ENCODE assay signal across 25 cellular contexts in genomic region chr12:131885543-131886057, GRCh38. TPM values are rescaled to one million over a fixed set of nuclear protein-coding genes. Genes with fewer than 3 reads are reported as not detected.
A peak's percentile ranks its signal among the peaks of the same experiment; 100 is the strongest.
DNase-seq lines count a peak whose midpoint lies in the region; ATAC-seq, FAIRE-seq and TF ChIP-seq lines count a peak whose summit lies in the region.
"Had no signal": no experiment of that assay in that cellular context is flagged by ENCODE, and none has a peak within 500 bp of the region (broad histone marks: within the 10 kb centered on the region; RNA-seq: fewer than 3 reads in every experiment).

No MANE protein-coding gene starts in this region.

- H3K4me1 ChIP-seq in HepG2 (ENCODE audit: insufficient read depth, low read length): peaks cover 25% of the 10 kb centered on the region
- H3K4me1 ChIP-seq in right lobe of liver: no peaks in the 10 kb centered on the region
- H3K4me1 ChIP-seq in PC-3 (ENCODE audit: insufficient read depth, low read length): peaks cover 29% of the 10 kb centered on the region
- H3K4me1 ChIP-seq in K562 (replicated peaks in 1 of 2; ENCODE audit: control insufficient read depth in 2 of 2, insufficient read depth in 2 of 2, low read length in 2 of 2): peaks cover 6 to 13% of the 10 kb centered on the region in 2 experiments; a peak in 3 of 5 replicates

- FAIRE-seq in HepG2 (lab: Jason Lieb, UNC) (no peak), K562 (lab: Jason Lieb, UNC) (no peak), GM19239 (lab: Jason Lieb, UNC) (no peak)
- FAIRE-seq: A204.1, GM12878, GM12892, GM18507 had no signal

- WGBS in HepG2 (ENCODE audit: low lambda C conversion rate): 56% methylated on average over 7 of the region's 7 CpGs
- 86% methylated on average over 7 of the region's 7 CpGs for WGBS in right lobe of liver (ENCODE audit: insufficient coverage, low coverage, low lambda C conversion rate, missing lambda C conversion rate)
- 29% methylated on average over 6 of the region's 7 CpGs for WGBS in K562 (ENCODE audit: insufficient coverage, low coverage, missing lambda C conversion rate)

- CTCF ChIA-PET in HepG2 (lab: Yijun Ruan, JAX; ENCODE audit: low intra/inter-chr PET ratio, low total read pairs) (no interaction called here), PC-3 (lab: Charles Lee) (no interaction called here), K562 (lab: Yijun Ruan, JAX; ENCODE audit: low intra/inter-chr PET ratio) (no interaction called here)

- no peaks in the 10 kb centered on the region for H3K79me2 ChIP-seq in HepG2 (ENCODE audit: insufficient read depth, low read length)
- H3K79me2 ChIP-seq in PC-3 (ENCODE audit: low read length): no peaks in the 10 kb centered on the region
- H3K79me2 ChIP-seq in K562 (ENCODE audit: control insufficient read depth, insufficient read depth, low read length): no peaks in the 10 kb centered on the region

- TF ChIP-seq EP300 in HepG2 (IDR thresholded peaks at IDR 0.05; ENCODE audit: low read depth in 2 of 2, low read length in 2 of 2) (no peak), HepG2 (CRISPR knock-in tag; IDR thresholded peaks at IDR 0.05; ENCODE audit: borderline replicate concordance) (no peak), K562 (IDR thresholded peaks at IDR 0.05; ENCODE audit: low read length) (no peak)

- TF ChIP-seq CTCF in HepG2 (CRISPR knock-in tag; IDR thresholded peaks at IDR 0.05) (no peak), right lobe of liver (IDR thresholded peaks at IDR 0.05) (no peak), PC-3 (conservative IDR thresholded peaks at IDR 0.05; ENCODE audit: low read depth, low read length) (no peak), K562 (IDR thresholded peaks at IDR 0.05 in 2 of 3, conservative IDR thresholded peaks at IDR 0.05 in 1 of 3; ENCODE audit: insufficient read depth in 2 of 3, low read depth in 1 of 3, low read length in 3 of 3) (no peak)

- H2AFZ ChIP-seq in HepG2 (ENCODE audit: low read length) (no peak overlapping the region), PC-3 (ENCODE audit: low read length) (peak overlapping the region; percentile 54; the same call in 1 of the 2 replicates), K562 (ENCODE audit: low read depth, low read length) (no peak overlapping the region)

- H3K4me2 ChIP-seq in HepG2 (ENCODE audit: low read depth, low read length): no peak overlapping the region
- peak overlapping the region; percentile 67 for H3K4me2 ChIP-seq in PC-3 (ENCODE audit: low read length)
- H3K4me2 ChIP-seq in K562 (ENCODE audit: insufficient read depth, low read length): no peak overlapping the region
- H3K4me2 ChIP-seq: BLaER1 treated with 17β-estradiol and CSF1 and Interleukin-3, amounts not matched to agents 10 nM and 100 nM had no signal

- no peak for DNase-seq in HepG2 (ENCODE audit: low spot score)
- no peak for DNase-seq in right lobe of liver
- DNase-seq in PC-3: no peak
- DNase-seq in K562 (ENCODE audit: extremely low read depth in 1 of 4, low spot score in 3 of 4): no peak
- no peak for DNase-seq in GM19239 (ENCODE audit: insufficient read length, low spot score)
- DNase-seq in AML-193 (lab: John Stamatoyannopoulos, UW): no peak
- no peak for DNase-seq in NCI-H82 treated with DMSO at 0.1 percent for 48 hours (lab: John Stamatoyannopoulos, UW; ENCODE audit: unreplicated experiment)
- DNase-seq: 8988T; ACHN; CD4-positive, alpha-beta memory T cell; CD8-positive, alpha-beta memory T cell; COR-L47; DMS 273 treated with DMSO at 0.1 percent for 48 hours; DMS153; DMS53; DMS79; DND-41; EL; GDM1 had no signal

- in situ Hi-C loops in HepG2 (cut with HindIII; ENCODE audit: extremely low pct_ligation_motif_present, low pct_unique_long_range_greater_than_20kb) (no loop called here), K562 (cut with MboI) (no loop called here)

- no peak overlapping the region for H3K27ac ChIP-seq in HepG2 (ENCODE audit: extremely low read length, insufficient read depth, low read length)
- no peak overlapping the region for H3K27ac ChIP-seq in right lobe of liver
- H3K27ac ChIP-seq in PC-3 (ENCODE audit: low read length): peak overlapping the region; percentile 53
- no peak overlapping the region for H3K27ac ChIP-seq in K562 (ENCODE audit: extremely low read depth, low read depth, low read length)
- H3K27ac ChIP-seq: BLaER1 treated with 17β-estradiol and CSF1 and Interleukin-3, amounts not matched to agents 10 nM and 100 nM had no signal

- H3K36me3 ChIP-seq in HepG2 (replicated peaks in 1 of 2; ENCODE audit: control insufficient read depth in 1 of 2, insufficient read depth in 2 of 2, low read length in 2 of 2) (no peaks in the 10 kb centered on the region), right lobe of liver (no peaks in the 10 kb centered on the region), PC-3 (ENCODE audit: low read depth, low read length) (no peaks in the 10 kb centered on the region), K562 (ENCODE audit: control insufficient read depth, insufficient read depth, low read length) (no peaks in the 10 kb centered on the region)
- H3K36me3 ChIP-seq: BLaER1 treated with 17β-estradiol and CSF1 and Interleukin-3, amounts not matched to agents 10 nM and 100 nM had no signal

- ATAC-seq in HepG2 (no peak), right lobe of liver (no peak), PC-3 (peak; percentile 16), K562 (no peak)
- ATAC-seq: GM12878 had no signal

- no peaks in the 10 kb centered on the region for H3K9me2 ChIP-seq in PC-3 (replicated peaks; ENCODE audit: low read length)

- no peaks in the 10 kb centered on the region for H3K9me1 ChIP-seq in K562 (ENCODE audit: control insufficient read depth, insufficient read depth, low read length)

- H3K27me3 ChIP-seq in HepG2 (ENCODE audit: control insufficient read depth in 1 of 2, insufficient read depth in 2 of 2, low read length in 2 of 2) (peaks cover 0 to 15% of the 10 kb centered on the region in 2 experiments; a peak in 3 of 5 replicates), right lobe of liver (no peaks in the 10 kb centered on the region), PC-3 (ENCODE audit: low read length) (no peaks in the 10 kb centered on the region), K562 (ENCODE audit: control insufficient read depth in 2 of 2, insufficient read depth in 2 of 2, low read length in 2 of 2) (peaks cover 7 to 8% of the 10 kb centered on the region in 2 experiments; a peak in 4 of 5 replicates)
- H3K27me3 ChIP-seq: BLaER1 treated with 17β-estradiol and CSF1 and Interleukin-3, amounts not matched to agents 10 nM and 100 nM had no signal

- no peak for TF ChIP-seq POLR2A in HepG2 (IDR thresholded peaks at IDR 0.05; ENCODE audit: insufficient read depth in 1 of 2, low read depth in 2 of 2, low read length in 2 of 2)
- no peak for TF ChIP-seq POLR2A in right lobe of liver (IDR thresholded peaks at IDR 0.05)
- TF ChIP-seq POLR2A in K562 (conservative IDR thresholded peaks at IDR 0.05): no peak

- no peaks in the 10 kb centered on the region for H3K9me3 ChIP-seq in HepG2 (ENCODE audit: low read length)
- no peaks in the 10 kb centered on the region for H3K9me3 ChIP-seq in right lobe of liver
- no peaks in the 10 kb centered on the region for H3K9me3 ChIP-seq in PC-3 (ENCODE audit: low read length)
- H3K9me3 ChIP-seq in K562 (replicated peaks; ENCODE audit: control insufficient read depth, insufficient read depth, low read depth, low read length): peaks cover 6% of the 10 kb centered on the region; the same call in 1 of the 2 replicates

- TF ChIP-seq RAD21 in HepG2 (CRISPR knock-in tag; IDR thresholded peaks at IDR 0.05): no peak
- TF ChIP-seq RAD21 in K562 (CRISPR knock-in tag; conservative IDR thresholded peaks at IDR 0.05 in 1 of 2, IDR thresholded peaks at IDR 0.05 in 1 of 2): no peak

- H3F3A ChIP-seq in PC-3 (ENCODE audit: low read length, unreplicated experiment): peaks cover 4% of the 10 kb centered on the region

- POLR2A ChIA-PET in HepG2 (lab: Yijun Ruan, JAX): interaction anchor here (0.6 kb wide), 1 partner anchor 43 kb away, joined by 3 read pairs; no protein-coding TSS in a partner anchor
- POLR2A ChIA-PET in PC-3 (lab: Charles Lee; ENCODE audit: unreplicated experiment): interaction anchor here (0.6 kb wide), 1 partner anchor 15 kb away, joined by 5 read pairs; no protein-coding TSS in a partner anchor
- POLR2A ChIA-PET in K562 (lab: Yijun Ruan, JAX): no interaction called here

- H3K4me3 ChIP-seq in HepG2 (replicated peaks in 1 of 3; ENCODE audit: insufficient read depth in 1 of 3, low read depth in 2 of 3, low read length in 3 of 3) (no peak overlapping the region), right lobe of liver (no peak overlapping the region), PC-3 (ENCODE audit: low read length) (peak overlapping the region; percentile 13; the same call in 1 of the 2 replicates), K562 (no peak overlapping the region)
- H3K4me3 ChIP-seq: BLaER1 treated with 17β-estradiol and CSF1 and Interleukin-3, amounts not matched to agents 10 nM and 100 nM; GM12878 had no signal

- intact Hi-C loops in HepG2 (cut with micrococcal nuclease; ENCODE audit: unreplicated experiment) (no loop called here), right lobe of liver (cut with DNase I) (no loop called here), PC-3 (cut with micrococcal nuclease) (loop anchor here (1.0 kb wide), 1 partner anchor 9 kb away; the partner anchor contains the start of gene ULK1), K562 (cut with micrococcal nuclease) (no loop called here)

- BruUV-seq in HepG2 (replicated peaks; lab: Mats Ljungman, UMichigan) (no TSS peak), PC-3 (replicated peaks; lab: Mats Ljungman, UMichigan) (TSS peak; percentile 97), K562 (replicated peaks; lab: Mats Ljungman, UMichigan) (no TSS peak)

- H4K20me1 ChIP-seq in HepG2 (ENCODE audit: insufficient read depth, low read length) (no peaks in the 10 kb centered on the region), PC-3 (ENCODE audit: low read length) (no peaks in the 10 kb centered on the region), K562 (replicated peaks; ENCODE audit: control insufficient read depth, insufficient read depth, low read length) (no peaks in the 10 kb centered on the region)
- H4K20me1 ChIP-seq: BLaER1 treated with 17β-estradiol and CSF1 and Interleukin-3, amounts not matched to agents 10 nM and 100 nM had no signal

- no peak overlapping the region for H3K9ac ChIP-seq in HepG2 (ENCODE audit: insufficient read depth, low read depth, low read length)
- 0 out of 2 replicates have a peak overlapping the region, but pooled peaks have one; percentile 22 for H3K9ac ChIP-seq in PC-3 (ENCODE audit: low read length)
- no peak overlapping the region for H3K9ac ChIP-seq in K562 (ENCODE audit: insufficient read depth in 1 of 2, low read depth in 2 of 2, low read length in 2 of 2)
- H3K9ac ChIP-seq: BLaER1 treated with 17β-estradiol and CSF1 and Interleukin-3, amounts not matched to agents 10 nM and 100 nM had no signal

RNA-seq across cellular contexts. Expression of gene ULK1, which starts 8.8 kb away (rescaled TPM):
- total RNA-seq in HepG2 (2016; rRNA removed; fragmentation: Illumina TruSeq; extraction: Trizol): 1.7 and 2.8 TPM in 2 replicates
- total RNA-seq in HepG2 (2016; cell fraction: cytosol; rRNA removed; fragmentation: Illumina TruSeq; extraction: Trizol; ENCODE audit: low read depth): 1.9 and 2.4 TPM in 2 replicates
- 1.6 and 3.3 TPM in 2 replicates for total RNA-seq in HepG2 (2016; cell fraction: insoluble cytoplasmic fraction; rRNA removed; fragmentation: Illumina TruSeq; extraction: Trizol)
- total RNA-seq in HepG2 (2016; cell fraction: membrane; rRNA removed; fragmentation: Illumina TruSeq; extraction: Trizol): 1.7 and 2.8 TPM in 2 replicates
- 4.9 and 6.0 TPM in 2 replicates for total RNA-seq in HepG2 (2016; cell fraction: nucleus; rRNA removed; fragmentation: Illumina TruSeq; extraction: Trizol)
- polyA plus RNA-seq in HepG2 (2011; rRNA removed): 10.1 and 13.9 TPM in 2 replicates
- 2.2 and 3.2 TPM in 2 replicates for polyA plus RNA-seq in HepG2 (2011; cell fraction: cytosol; rRNA removed)
- polyA plus RNA-seq in HepG2 (2011; cell fraction: nucleus; rRNA removed): 132 and 157 TPM in 2 replicates
- 16.0 and 35.4 TPM in 2 replicates for polyA plus RNA-seq in HepG2 (2012)
- polyA plus RNA-seq in HepG2 (2016; cell fraction: cytosol; fragmentation: Illumina TruSeq; extraction: Trizol; ENCODE audit: low read depth): 0.21 and 0.24 TPM in 2 replicates
- 3.6 and 5.0 TPM in 2 replicates for polyA plus RNA-seq in HepG2 (2016; cell fraction: insoluble cytoplasmic fraction; fragmentation: Illumina TruSeq; extraction: Trizol; ENCODE audit: low read depth)
- polyA plus RNA-seq in HepG2 (2016; cell fraction: membrane; fragmentation: Illumina TruSeq; extraction: Trizol; ENCODE audit: low read depth): 0.60 and 0.72 TPM in 2 replicates
- polyA plus RNA-seq in HepG2 (2016; cell fraction: nucleus; fragmentation: Illumina TruSeq; extraction: Trizol; ENCODE audit: insufficient read depth, low read depth): 27.6 and 31.1 TPM in 2 replicates
- polyA minus RNA-seq in HepG2 (2011; rRNA and poly(A)+ RNA removed; ENCODE audit: low replicate concordance): 11.3 and 13.5 TPM in 2 replicates
- polyA minus RNA-seq in HepG2 (2011; cell fraction: cytosol; rRNA and poly(A)+ RNA removed): 7.8 and 10.2 TPM in 2 replicates
- polyA minus RNA-seq in HepG2 (2011; cell fraction: nucleus; rRNA and poly(A)+ RNA removed): 15.5 and 17.8 TPM in 2 replicates
- 10 to 100 TPM; 14.5 to 39.0 (median 20.5) TPM for total RNA-seq in right lobe of liver
- total RNA-seq in PC-3 (2014; rRNA removed): 15.7 and 29.5 TPM in 2 replicates
- total RNA-seq in K562 (2011; cell fraction: chromatin; rRNA removed; ENCODE audit: low replicate concordance): 40.7 and 125 TPM in 2 replicates
- total RNA-seq in K562 (2011; cell fraction: nucleolus; rRNA removed): 72.5 and 83.8 TPM in 2 replicates
- total RNA-seq in K562 (2011; cell fraction: nucleoplasm; rRNA removed): 47.5 and 50.5 TPM in 2 replicates
- 4.2 and 5.6 TPM in 2 replicates for total RNA-seq in K562 (2014; rRNA removed)
- 0.83 and 0.98 TPM in 2 replicates for total RNA-seq in K562 (2014; rRNA removed; fragmentation: Illumina TruSeq; extraction: Trizol)
- total RNA-seq in K562 (2015; rRNA removed; fragmentation: Illumina TruSeq; extraction: Trizol): 2.0 and 3.6 TPM in 2 replicates
- 17.3 and 29.4 TPM in 2 replicates for total RNA-seq in K562 (2021)
- polyA plus RNA-seq in K562 (2011; rRNA removed): 3.2 and 6.2 TPM in 2 replicates
- polyA plus RNA-seq in K562 (2011; cell fraction: cytosol; rRNA removed): 2.1 and 4.1 TPM in 2 replicates
- polyA plus RNA-seq in K562 (2011; cell fraction: nucleus; rRNA removed): 62.1 and 86.4 TPM in 2 replicates
- polyA plus RNA-seq in K562 (2012): 12.1 and 39.2 TPM in 2 replicates
- polyA plus RNA-seq in K562 (2014; fragmentation: Illumina TruSeq; extraction: Trizol): 2.5 and 9.1 TPM in 2 replicates
- polyA plus RNA-seq in K562 (2014; fragmentation: Nextera tagmentation; extraction: Ambion mirVana): under 1 TPM; 0.15 to 0.29 TPM
- polyA plus RNA-seq in K562 (2014; rRNA removed): 13.2 and 16.9 TPM in 2 replicates
- 1.3 and 1.8 TPM in 2 replicates for polyA minus RNA-seq in K562 (2011; rRNA and poly(A)+ RNA removed)
- 3.1 and 11.4 TPM in 2 replicates for polyA minus RNA-seq in K562 (2011; cell fraction: cytosol; rRNA and poly(A)+ RNA removed)
- polyA minus RNA-seq in K562 (2011; cell fraction: nucleus; rRNA and poly(A)+ RNA removed): 15.5 and 15.9 TPM in 2 replicates

RNA-seq across cellular contexts. Expression of gene PUS1, which starts 43.5 kb away (rescaled TPM):
- total RNA-seq in HepG2 (2016; rRNA removed; fragmentation: Illumina TruSeq; extraction: Trizol) (23.5 and 24.7 TPM in 2 replicates), right lobe of liver (10 to 100 TPM; 14.7 to 23.1 (median 17.7) TPM), PC-3 (2014; rRNA removed) (74.0 TPM in 2 replicates), K562 (2014; rRNA removed) (35.6 and 53.2 TPM in 2 replicates), K562 (2014; rRNA removed; fragmentation: Illumina TruSeq; extraction: Trizol) (13.6 and 16.4 TPM in 2 replicates), K562 (2015; rRNA removed; fragmentation: Illumina TruSeq; extraction: Trizol) (29.7 and 30.0 TPM in 2 replicates), K562 (2021) (79.3 and 90.8 TPM in 2 replicates)
- total RNA-seq in HepG2 (2016; cell fraction: cytosol; rRNA removed; fragmentation: Illumina TruSeq; extraction: Trizol; ENCODE audit: low read depth): 6.6 and 7.1 TPM in 2 replicates
- total RNA-seq in HepG2 (2016; cell fraction: insoluble cytoplasmic fraction; rRNA removed; fragmentation: Illumina TruSeq; extraction: Trizol): 21.9 and 25.6 TPM in 2 replicates
- total RNA-seq in HepG2 (2016; cell fraction: membrane; rRNA removed; fragmentation: Illumina TruSeq; extraction: Trizol): 11.7 and 15.8 TPM in 2 replicates
- total RNA-seq in HepG2 (2016; cell fraction: nucleus; rRNA removed; fragmentation: Illumina TruSeq; extraction: Trizol): 22.3 and 22.5 TPM in 2 replicates
- polyA plus RNA-seq in HepG2 (2011; rRNA removed) (19.2 and 28.3 TPM in 2 replicates), K562 (2011; rRNA removed) (27.9 and 36.5 TPM in 2 replicates), K562 (2014; fragmentation: Illumina TruSeq; extraction: Trizol) (30.3 and 39.8 TPM in 2 replicates), K562 (2014; fragmentation: Nextera tagmentation; extraction: Ambion mirVana) (1 to 10 TPM; 1.9 to 3.8 TPM), K562 (2014; rRNA removed) (71.4 and 73.4 TPM in 2 replicates)
- polyA plus RNA-seq in HepG2 (2011; cell fraction: cytosol; rRNA removed): 18.9 and 22.1 TPM in 2 replicates
- polyA plus RNA-seq in HepG2 (2011; cell fraction: nucleus; rRNA removed): 51.5 and 61.7 TPM in 2 replicates
- polyA plus RNA-seq in HepG2 (2012): 16.6 and 23.7 TPM in 2 replicates
- 6.6 and 8.0 TPM in 2 replicates for polyA plus RNA-seq in HepG2 (2016; cell fraction: cytosol; fragmentation: Illumina TruSeq; extraction: Trizol; ENCODE audit: low read depth)
- polyA plus RNA-seq in HepG2 (2016; cell fraction: insoluble cytoplasmic fraction; fragmentation: Illumina TruSeq; extraction: Trizol; ENCODE audit: low read depth): 37.8 and 38.4 TPM in 2 replicates
- polyA plus RNA-seq in HepG2 (2016; cell fraction: membrane; fragmentation: Illumina TruSeq; extraction: Trizol; ENCODE audit: low read depth): 14.2 and 18.7 TPM in 2 replicates
- polyA plus RNA-seq in HepG2 (2016; cell fraction: nucleus; fragmentation: Illumina TruSeq; extraction: Trizol; ENCODE audit: insufficient read depth, low read depth): 70.5 and 72.7 TPM in 2 replicates
- 26.1 and 71.1 TPM in 2 replicates for polyA minus RNA-seq in HepG2 (2011; rRNA and poly(A)+ RNA removed; ENCODE audit: low replicate concordance)
- polyA minus RNA-seq in HepG2 (2011; cell fraction: cytosol; rRNA and poly(A)+ RNA removed): 10.4 and 12.3 TPM in 2 replicates
- 31.2 and 34.2 TPM in 2 replicates for polyA minus RNA-seq in HepG2 (2011; cell fraction: nucleus; rRNA and poly(A)+ RNA removed)
- 97.0 and 232 TPM in 2 replicates for total RNA-seq in K562 (2011; cell fraction: chromatin; rRNA removed; ENCODE audit: low replicate concordance)
- total RNA-seq in K562 (2011; cell fraction: nucleolus; rRNA removed): 140 and 151 TPM in 2 replicates
- 123 and 134 TPM in 2 replicates for total RNA-seq in K562 (2011; cell fraction: nucleoplasm; rRNA removed)
- polyA plus RNA-seq in K562 (2011; cell fraction: cytosol; rRNA removed): 28.1 and 41.6 TPM in 2 replicates
- polyA plus RNA-seq in K562 (2011; cell fraction: nucleus; rRNA removed): 56.2 and 84.8 TPM in 2 replicates
- polyA plus RNA-seq in K562 (2012): 37.5 and 51.4 TPM in 2 replicates
- polyA minus RNA-seq in K562 (2011; rRNA and poly(A)+ RNA removed): 16.8 and 21.8 TPM in 2 replicates
- polyA minus RNA-seq in K562 (2011; cell fraction: cytosol; rRNA and poly(A)+ RNA removed): 30.8 and 32.0 TPM in 2 replicates
- 27.3 and 32.4 TPM in 2 replicates for polyA minus RNA-seq in K562 (2011; cell fraction: nucleus; rRNA and poly(A)+ RNA removed)

RNA-seq across cellular contexts. Expression of gene MMP17, which starts 57.4 kb away (rescaled TPM):
- total RNA-seq in HepG2 (2016; rRNA removed; fragmentation: Illumina TruSeq; extraction: Trizol): 0.38 and 0.80 TPM in 2 replicates
- total RNA-seq in HepG2 (2016; cell fraction: cytosol; rRNA removed; fragmentation: Illumina TruSeq; extraction: Trizol; ENCODE audit: low read depth): 0.79 and 1.1 TPM in 2 replicates
- total RNA-seq in HepG2 (2016; cell fraction: insoluble cytoplasmic fraction; rRNA removed; fragmentation: Illumina TruSeq; extraction: Trizol): 0.36 and 0.78 TPM in 2 replicates
- 1.2 and 1.4 TPM in 2 replicates for total RNA-seq in HepG2 (2016; cell fraction: membrane; rRNA removed; fragmentation: Illumina TruSeq; extraction: Trizol)
- 0.69 and 0.75 TPM in 2 replicates for total RNA-seq in HepG2 (2016; cell fraction: nucleus; rRNA removed; fragmentation: Illumina TruSeq; extraction: Trizol)
- polyA plus RNA-seq in HepG2 (2011; rRNA removed): 0.55 and 2.0 TPM in 2 replicates
- 0.69 and 1.1 TPM in 2 replicates for polyA plus RNA-seq in HepG2 (2011; cell fraction: cytosol; rRNA removed)
- polyA plus RNA-seq in HepG2 (2011; cell fraction: nucleus; rRNA removed): 3.2 and 5.2 TPM in 2 replicates
- polyA plus RNA-seq in HepG2 (2012): 0.24 and 0.57 TPM in 2 replicates
- polyA plus RNA-seq in HepG2 (2016; cell fraction: cytosol; fragmentation: Illumina TruSeq; extraction: Trizol; ENCODE audit: low read depth): 0.80 and 1.2 TPM in 2 replicates
- 0.53 and 1.4 TPM in 2 replicates for polyA plus RNA-seq in HepG2 (2016; cell fraction: insoluble cytoplasmic fraction; fragmentation: Illumina TruSeq; extraction: Trizol; ENCODE audit: low read depth)
- 1.5 and 2.6 TPM in 2 replicates for polyA plus RNA-seq in HepG2 (2016; cell fraction: membrane; fragmentation: Illumina TruSeq; extraction: Trizol; ENCODE audit: low read depth)
- 2.1 and 2.8 TPM in 2 replicates for polyA plus RNA-seq in HepG2 (2016; cell fraction: nucleus; fragmentation: Illumina TruSeq; extraction: Trizol; ENCODE audit: insufficient read depth, low read depth)
- 0.70 and 1.1 TPM in 2 replicates for polyA minus RNA-seq in HepG2 (2011; rRNA and poly(A)+ RNA removed; ENCODE audit: low replicate concordance)
- polyA minus RNA-seq in HepG2 (2011; cell fraction: cytosol; rRNA and poly(A)+ RNA removed): 1.5 TPM in 1 of 2 replicates, not detected in the other
- polyA minus RNA-seq in HepG2 (2011; cell fraction: nucleus; rRNA and poly(A)+ RNA removed): 1.4 and 2.6 TPM in 2 replicates
- 1 to 10 TPM in 2 of 6 experiments, under 1 TPM in 4; 0.58 to 3.9 (median 0.73) TPM for total RNA-seq in right lobe of liver
- 30.2 and 31.8 TPM in 2 replicates for total RNA-seq in PC-3 (2014; rRNA removed)
- total RNA-seq in K562 (2011; cell fraction: chromatin; rRNA removed; ENCODE audit: low replicate concordance): 65.7 and 167 TPM in 2 replicates
- total RNA-seq in K562 (2011; cell fraction: nucleolus; rRNA removed): 84.0 and 92.2 TPM in 2 replicates
- 68.9 and 73.7 TPM in 2 replicates for total RNA-seq in K562 (2011; cell fraction: nucleoplasm; rRNA removed)
- 12.7 and 17.5 TPM in 2 replicates for total RNA-seq in K562 (2014; rRNA removed)
- total RNA-seq in K562 (2014; rRNA removed; fragmentation: Illumina TruSeq; extraction: Trizol): 0.93 and 1.1 TPM in 2 replicates
- 4.0 and 4.6 TPM in 2 replicates for total RNA-seq in K562 (2015; rRNA removed; fragmentation: Illumina TruSeq; extraction: Trizol)
- 18.0 and 20.1 TPM in 2 replicates for total RNA-seq in K562 (2021)
- 17.1 and 57.8 TPM in 2 replicates for polyA plus RNA-seq in K562 (2011; rRNA removed)
- polyA plus RNA-seq in K562 (2011; cell fraction: cytosol; rRNA removed): 29.3 and 39.3 TPM in 2 replicates
- 170 and 193 TPM in 2 replicates for polyA plus RNA-seq in K562 (2011; cell fraction: nucleus; rRNA removed)
- polyA plus RNA-seq in K562 (2012): 17.2 and 26.5 TPM in 2 replicates
- polyA plus RNA-seq in K562 (2014; fragmentation: Illumina TruSeq; extraction: Trizol): 5.0 and 11.6 TPM in 2 replicates
- polyA plus RNA-seq in K562 (2014; fragmentation: Nextera tagmentation; extraction: Ambion mirVana): not detected
- polyA plus RNA-seq in K562 (2014; rRNA removed): 21.2 and 24.1 TPM in 2 replicates
- 4.9 and 7.1 TPM in 2 replicates for polyA minus RNA-seq in K562 (2011; rRNA and poly(A)+ RNA removed)
- polyA minus RNA-seq in K562 (2011; cell fraction: cytosol; rRNA and poly(A)+ RNA removed): 13.5 and 30.6 TPM in 2 replicates
- polyA minus RNA-seq in K562 (2011; cell fraction: nucleus; rRNA and poly(A)+ RNA removed): 25.7 and 56.9 TPM in 2 replicates
- total RNA-seq: CD4-positive, CD25-positive, alpha-beta regulatory T cell had no signal
- polyA plus RNA-seq: CD4-positive, alpha-beta memory T cell; CD8-positive, alpha-beta memory T cell had no signal

Comparison
In these comparisons a context has a peak if more than half of its experiments do, and no peak if none do; other contexts are left out.
1. Of the 241 proteins assayed by ChIP-seq in both HepG2 and K562: peak only in HepG2: none; only in K562: CBX5; in both: none; in neither: 238; mixed calls (peak in some experiments, not most) for 2.